In the genomic region with DNA sequence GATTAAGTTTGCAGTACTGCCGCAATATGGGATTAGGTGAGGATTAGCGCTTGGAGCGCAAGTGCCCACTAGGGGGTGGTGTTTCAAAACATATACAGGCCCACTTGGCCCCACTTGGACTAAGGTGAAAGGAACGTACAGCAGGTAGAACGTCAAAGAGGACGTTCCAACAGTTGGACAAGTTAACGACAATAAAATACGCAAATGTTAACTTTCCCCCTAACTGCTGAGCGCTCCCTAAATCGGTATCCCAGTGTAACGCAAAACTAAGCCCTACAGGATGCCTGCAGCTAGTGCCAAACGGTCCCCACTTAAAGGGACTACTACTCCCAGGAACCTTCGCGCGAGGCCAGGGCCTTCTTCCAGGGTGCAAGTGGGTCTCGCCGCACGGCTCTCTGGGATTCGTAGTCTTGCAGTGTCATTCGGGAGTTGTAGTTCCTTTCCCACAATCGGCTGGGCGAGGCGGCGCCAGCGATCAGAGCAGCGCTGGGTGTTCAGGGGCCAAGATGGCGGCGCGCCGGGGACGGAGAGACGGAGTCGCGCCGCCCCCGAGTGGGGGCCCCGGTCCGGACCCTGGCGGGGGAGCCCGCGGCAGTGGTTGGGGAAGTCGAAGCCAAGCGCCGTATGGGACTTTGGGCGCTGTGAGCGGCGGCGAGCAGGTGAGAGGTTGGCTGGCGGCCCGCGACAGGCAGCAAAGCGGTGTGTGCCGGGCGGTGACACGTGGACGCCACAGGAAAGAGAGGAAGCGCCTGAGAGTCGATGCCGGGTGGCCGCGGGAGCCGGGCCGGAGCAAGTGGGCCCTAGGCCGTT, we compare ENCODE assay signal across 8 cellular contexts. TPM values are rescaled to one million over a fixed set of nuclear protein-coding genes. Genes with fewer than 3 reads are reported as not detected.
DNase-seq lines count a peak whose midpoint lies in the region; ATAC-seq and TF ChIP-seq lines count a peak whose summit lies in the region.

A gene with protein sequence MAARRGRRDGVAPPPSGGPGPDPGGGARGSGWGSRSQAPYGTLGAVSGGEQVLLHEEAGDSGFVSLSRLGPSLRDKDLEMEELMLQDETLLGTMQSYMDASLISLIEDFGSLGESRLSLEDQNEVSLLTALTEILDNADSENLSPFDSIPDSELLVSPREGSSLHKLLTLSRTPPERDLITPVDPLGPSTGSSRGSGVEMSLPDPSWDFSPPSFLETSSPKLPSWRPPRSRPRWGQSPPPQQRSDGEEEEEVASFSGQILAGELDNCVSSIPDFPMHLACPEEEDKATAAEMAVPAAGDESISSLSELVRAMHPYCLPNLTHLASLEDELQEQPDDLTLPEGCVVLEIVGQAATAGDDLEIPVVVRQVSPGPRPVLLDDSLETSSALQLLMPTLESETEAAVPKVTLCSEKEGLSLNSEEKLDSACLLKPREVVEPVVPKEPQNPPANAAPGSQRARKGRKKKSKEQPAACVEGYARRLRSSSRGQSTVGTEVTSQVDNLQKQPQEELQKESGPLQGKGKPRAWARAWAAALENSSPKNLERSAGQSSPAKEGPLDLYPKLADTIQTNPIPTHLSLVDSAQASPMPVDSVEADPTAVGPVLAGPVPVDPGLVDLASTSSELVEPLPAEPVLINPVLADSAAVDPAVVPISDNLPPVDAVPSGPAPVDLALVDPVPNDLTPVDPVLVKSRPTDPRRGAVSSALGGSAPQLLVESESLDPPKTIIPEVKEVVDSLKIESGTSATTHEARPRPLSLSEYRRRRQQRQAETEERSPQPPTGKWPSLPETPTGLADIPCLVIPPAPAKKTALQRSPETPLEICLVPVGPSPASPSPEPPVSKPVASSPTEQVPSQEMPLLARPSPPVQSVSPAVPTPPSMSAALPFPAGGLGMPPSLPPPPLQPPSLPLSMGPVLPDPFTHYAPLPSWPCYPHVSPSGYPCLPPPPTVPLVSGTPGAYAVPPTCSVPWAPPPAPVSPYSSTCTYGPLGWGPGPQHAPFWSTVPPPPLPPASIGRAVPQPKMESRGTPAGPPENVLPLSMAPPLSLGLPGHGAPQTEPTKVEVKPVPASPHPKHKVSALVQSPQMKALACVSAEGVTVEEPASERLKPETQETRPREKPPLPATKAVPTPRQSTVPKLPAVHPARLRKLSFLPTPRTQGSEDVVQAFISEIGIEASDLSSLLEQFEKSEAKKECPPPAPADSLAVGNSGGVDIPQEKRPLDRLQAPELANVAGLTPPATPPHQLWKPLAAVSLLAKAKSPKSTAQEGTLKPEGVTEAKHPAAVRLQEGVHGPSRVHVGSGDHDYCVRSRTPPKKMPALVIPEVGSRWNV (N-terminal part only) (plus strand): TSS at position 478 of the 810 bp plus-strand sequence. CDS start 29 bp downstream, at position 507.

- ATAC-seq in GM18502 (IDR thresholded peaks at IDR 0.05; ENCODE audit: poor library complexity, unreplicated experiment): peak; percentile 93
- peak; percentile 93 for ATAC-seq in HG02970 (IDR thresholded peaks at IDR 0.05; ENCODE audit: low FRiP score, unreplicated experiment)

- H3K4me3 ChIP-seq in right atrium auricular region (peak within 1 kb of the TSS; percentile 94 to 95), uterus (peak within 1 kb of the TSS; percentile 74 to 99)

- peak; percentile 53 to 69 for TF ChIP-seq POLR2A in uterus (IDR thresholded peaks at IDR 0.05)

- H3K9me3 ChIP-seq in right atrium auricular region (no peaks in the 10 kb centered on the region), uterus (no peaks in the 10 kb centered on the region)

- DNase-seq in NCI-H187 treated with DMSO at 0.1 percent for 48 hours (lab: John Stamatoyannopoulos, UW): peak; percentile 89
- peak; percentile 82 to 100 (median 98) for DNase-seq in anterior cingulate cortex (lab: John Stamatoyannopoulos, UW)
- DNase-seq in right atrium auricular region (ENCODE audit: low spot score): peak; percentile 99
- peak; percentile 99 for DNase-seq in pulmonary artery endothelial cell (ENCODE audit: low read depth, low spot score)
- DNase-seq in uterus: peak; percentile 97 to 99

- H3K27me3 ChIP-seq in right atrium auricular region (no peaks in the 10 kb centered on the region), uterus (no peaks in the 10 kb centered on the region)

- peak; percentile 71 to 94 for TF ChIP-seq CTCF in right atrium auricular region (IDR thresholded peaks at IDR 0.05)
- TF ChIP-seq CTCF in uterus (IDR thresholded peaks at IDR 0.05): peak; percentile 86 to 93 (median 90)

- H3K27ac ChIP-seq in right atrium auricular region: peak within 1 kb of the TSS; percentile 93 to 97
- peak within 1 kb of the TSS; percentile 74 to 93 for H3K27ac ChIP-seq in uterus

- intact Hi-C loops in T-helper 2 cell treated with Interferon-gamma antibody and Interleukin-4, amounts not matched to agents 100 ng/mL and 5 ng/mL, for 36 hours (cut with micrococcal nuclease): loop anchor here (1.0 to 5.0 kb wide), 10 partner anchors 12 to 1060 kb away; partner anchors contain the start of genes ACTR1A, FBXL15, GBF1 and LDB1
- intact Hi-C loops in uterus (cut with DNase I; ENCODE audit: low total_unique reads): no loop called here

- H3K36me3 ChIP-seq in right atrium auricular region (peaks cover 2% of the 10 kb centered on the region), uterus (no peaks in the 10 kb centered on the region)

- H3K4me1 ChIP-seq in right atrium auricular region (peaks cover 0 to 47% of the 10 kb centered on the region in 2 donors), uterus (peaks cover 0 to 8% of the 10 kb centered on the region in 2 donors)

RNA-seq across cellular contexts. Expression of the gene that starts here (rescaled TPM):
- total RNA-seq in T-helper 2 cell treated with Interferon-gamma antibody and Interleukin-4, amounts not matched to agents 100 ng/mL and 5 ng/mL, for 36 hours: 62.6 and 70.4 TPM in 2 replicates
- total RNA-seq in right atrium auricular region (10 to 100 TPM; 10.9 to 20.6 TPM), pulmonary artery endothelial cell (12.3 and 16.6 TPM in 2 replicates), uterus (10 to 100 TPM in 3 of 4 donors, 1 to 10 TPM in 1; 1.8 to 58.2 (median 15.5) TPM)

Comparison
In these comparisons a context has a peak if more than half of its experiments do, and no peak if none do; other contexts are left out.
1. Peak in every context shown above with its lines: DNase-seq, ATAC-seq, H3K4me3 ChIP-seq and H3K27ac ChIP-seq.